9 cellular contexts compared by ENCODE assay signal in the genomic region with DNA sequence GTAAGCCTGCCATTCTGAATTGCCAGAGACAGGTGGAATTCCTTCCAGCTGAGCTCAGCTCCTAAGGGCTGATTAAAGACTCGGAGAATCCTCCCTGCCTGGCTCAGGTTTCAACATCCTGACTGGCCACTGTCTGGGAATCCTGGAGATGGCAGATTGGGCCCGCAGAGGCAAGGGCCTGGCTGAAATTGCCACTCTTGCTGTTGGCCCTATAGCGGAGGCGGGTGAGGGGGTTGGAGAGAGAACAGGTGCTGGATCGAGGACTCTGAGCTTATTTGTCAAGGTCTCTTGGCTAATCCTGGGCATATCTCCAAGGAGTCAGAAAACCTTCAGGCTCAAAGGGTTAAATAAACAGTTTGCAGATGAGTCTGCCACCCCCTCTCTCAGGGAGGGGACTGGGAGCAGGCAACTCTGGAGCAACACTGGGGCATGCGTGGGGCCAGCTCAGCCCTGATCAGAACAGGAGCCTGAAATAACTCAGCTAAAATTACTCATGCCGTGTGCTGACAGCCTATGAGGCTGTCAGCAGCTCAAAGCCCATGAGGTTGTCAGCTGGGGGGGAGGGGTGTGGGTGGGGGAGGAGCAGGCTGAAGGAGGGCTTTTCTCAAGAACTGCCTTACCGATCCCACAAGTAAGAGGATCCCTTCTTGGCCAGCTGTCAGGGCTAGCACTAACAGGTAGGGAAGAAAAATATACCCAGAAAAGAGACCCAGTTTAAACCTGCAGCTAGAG. TPM values are rescaled to one million over a fixed set of nuclear protein-coding genes. Genes with fewer than 3 reads are reported as not detected.
DNase-seq lines count a peak whose midpoint lies in the region; ATAC-seq and TF ChIP-seq lines count a peak whose summit lies in the region.
"Had no signal": no experiment of that assay in that cellular context is flagged by ENCODE, and none has a peak within 500 bp of the region (broad histone marks: within the 10 kb centered on the region; RNA-seq: fewer than 3 reads in every experiment).

No MANE protein-coding gene starts in this region.

- no peak overlapping the region for H3K4me3 ChIP-seq in trophoblast cell (ENCODE audit: low read depth, low read length)

- peak overlapping the region; percentile 45 for H2BK12ac ChIP-seq in trophoblast cell (ENCODE audit: low read length)

- peaks cover 18% of the 10 kb centered on the region for H3K4me1 Mint-ChIP-seq in CD14-positive monocyte

- DNase-seq in DMS53 treated with DMSO at 0.1 percent for 48 hours (lab: John Stamatoyannopoulos, UW; ENCODE audit: unreplicated experiment) (peak; percentile 60), SK-N-DZ (ENCODE audit: low spot score) (peak; percentile 43), fibroblast of the conjunctiva (ENCODE audit: low read depth) (peak; percentile 78), trophoblast cell (peak; percentile 97 to 98), GM19240 (ENCODE audit: insufficient read length, low spot score) (no peak), CD14-positive monocyte (ENCODE audit: low spot score) (no peak)

- peaks cover 5% of the 10 kb centered on the region for H3K9me3 ChIP-seq in trophoblast cell (ENCODE audit: insufficient read depth, low read depth, low read length)

- H3K27ac Mint-ChIP-seq in CD14-positive monocyte: peak overlapping the region in 1 of 7 donors; percentile 41
- H3K27ac Mint-ChIP-seq: IgD-negative memory B cell had no signal

- H3K4me2 ChIP-seq in trophoblast cell (ENCODE audit: low read length): peak overlapping the region; percentile 68

- H3K9me3 Mint-ChIP-seq in CD14-positive monocyte: peaks cover 0 to 5% (median 3%) of the 10 kb centered on the region in 7 donors

- H3K18ac ChIP-seq in trophoblast cell (ENCODE audit: low read length): no peak overlapping the region

- no peak overlapping the region for H2AFZ ChIP-seq in trophoblast cell (ENCODE audit: insufficient read depth, low read length, poor library complexity)

- WGBS in trophoblast cell (ENCODE audit: extremely low coverage, insufficient coverage, insufficient read length): no CpG with 5 or more reads among the region's 8 CpGs

- peaks cover 11% of the 10 kb centered on the region for H3K79me1 ChIP-seq in trophoblast cell (ENCODE audit: low read length)

- peaks cover 4% of the 10 kb centered on the region for H3K79me2 ChIP-seq in trophoblast cell (ENCODE audit: control insufficient read depth, insufficient read depth, low read length, poor library complexity)

- H4K91ac ChIP-seq in trophoblast cell (ENCODE audit: low read depth, low read length): no peak overlapping the region

- peaks cover 3 to 4% of the 10 kb centered on the region in 2 donors for H3K36me3 Mint-ChIP-seq in CD14-positive monocyte
- H3K36me3 Mint-ChIP-seq: IgD-negative memory B cell had no signal

- H3K14ac ChIP-seq in trophoblast cell (ENCODE audit: low read length): peak overlapping the region; percentile 24

- H3K27ac ChIP-seq in trophoblast cell (ENCODE audit: low read depth, low read length): peak overlapping the region; percentile 95

- peak overlapping the region; percentile 61 for H2BK5ac ChIP-seq in trophoblast cell (ENCODE audit: low read depth, low read length, poor library complexity)

- no peak overlapping the region for H3K9ac ChIP-seq in trophoblast cell (ENCODE audit: low read length)

- no peak overlapping the region for H3K23ac ChIP-seq in trophoblast cell (ENCODE audit: low read length)

- H3K27me3 ChIP-seq in trophoblast cell (ENCODE audit: insufficient read depth, low read length): no peaks in the 10 kb centered on the region

- H3K27me3 Mint-ChIP-seq in CD14-positive monocyte (ENCODE audit: low read depth in 3 of 3): peaks cover 45 to 63% (median 55%) of the 10 kb centered on the region in 3 donors

- H2BK120ac ChIP-seq in trophoblast cell (ENCODE audit: insufficient read depth, low read length, poor library complexity): peak overlapping the region; percentile 44

- intact Hi-C loops in CD14-positive monocyte (cut with micrococcal nuclease): no loop called here

- TF ChIP-seq EP300 in Ishikawa (IDR thresholded peaks at IDR 0.05; ENCODE audit: borderline replicate concordance): peak; percentile 72; the same call in 1 of the 2 replicates

- no peak overlapping the region for H4K12ac ChIP-seq in trophoblast cell (ENCODE audit: low read depth, low read length)

- H3K4ac ChIP-seq in trophoblast cell (ENCODE audit: low read depth, low read length): no peak overlapping the region

- ATAC-seq in GM19351 (IDR thresholded peaks at IDR 0.05; ENCODE audit: unreplicated experiment): no peak

- peaks cover 5 to 6% of the 10 kb centered on the region in 2 experiments for H3K36me3 ChIP-seq in trophoblast cell (ENCODE audit: control insufficient read depth in 1 of 2, insufficient read depth in 2 of 2, low read length in 2 of 2)

- H3K4me3 Mint-ChIP-seq in CD14-positive monocyte: no peak overlapping the region

- peak overlapping the region; percentile 8 for H4K8ac ChIP-seq in trophoblast cell (ENCODE audit: low read depth, low read length)

- TF ChIP-seq CTCF in CD14-positive monocyte (IDR thresholded peaks at IDR 0.05): no peak

- TF ChIP-seq RAD21 in Ishikawa (IDR thresholded peaks at IDR 0.05; ENCODE audit: low read depth): peak; percentile 20; the same call in 1 of the 2 replicates

- peaks cover 29 to 32% of the 10 kb centered on the region in 2 experiments for H3K4me1 ChIP-seq in trophoblast cell (ENCODE audit: control insufficient read depth in 1 of 2, insufficient read depth in 2 of 2, low read length in 2 of 2)

- no peak overlapping the region for H2AK5ac ChIP-seq in trophoblast cell (ENCODE audit: low read length)

TF ChIP-seq in Ishikawa, 13 proteins besides CTCF, POLR2A, EP300 and RAD21:
- TF ChIP-seq TAF1 (IDR thresholded peaks at IDR 0.05; ENCODE audit: low read depth): no peak
- TF ChIP-seq YY1 (IDR thresholded peaks at IDR 0.05; ENCODE audit: low read depth): peak; percentile 41; the same call in 1 of the 2 replicates
- TF ChIP-seq NFIC (IDR thresholded peaks at IDR 0.05): peak; percentile 27; the same call in 1 of the 2 replicates
- TF ChIP-seq EGR1 (IDR thresholded peaks at IDR 0.05): peak; percentile 66
- peak; percentile 43; the same call in 1 of the 2 replicates for TF ChIP-seq FOXM1 (IDR thresholded peaks at IDR 0.05; ENCODE audit: borderline replicate concordance, low read depth)
- TF ChIP-seq, protein P1, sequence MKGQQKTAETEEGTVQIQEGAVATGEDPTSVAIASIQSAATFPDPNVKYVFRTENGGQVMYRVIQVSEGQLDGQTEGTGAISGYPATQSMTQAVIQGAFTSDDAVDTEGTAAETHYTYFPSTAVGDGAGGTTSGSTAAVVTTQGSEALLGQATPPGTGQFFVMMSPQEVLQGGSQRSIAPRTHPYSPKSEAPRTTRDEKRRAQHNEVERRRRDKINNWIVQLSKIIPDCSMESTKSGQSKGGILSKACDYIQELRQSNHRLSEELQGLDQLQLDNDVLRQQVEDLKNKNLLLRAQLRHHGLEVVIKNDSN (IDR thresholded peaks at IDR 0.05): no peak
- TF ChIP-seq TEAD4 (IDR thresholded peaks at IDR 0.05): peak; percentile 81
- peak; percentile 82 for TF ChIP-seq TCF12 (IDR thresholded peaks at IDR 0.05; ENCODE audit: low read depth)
- TF ChIP-seq, protein P2, sequence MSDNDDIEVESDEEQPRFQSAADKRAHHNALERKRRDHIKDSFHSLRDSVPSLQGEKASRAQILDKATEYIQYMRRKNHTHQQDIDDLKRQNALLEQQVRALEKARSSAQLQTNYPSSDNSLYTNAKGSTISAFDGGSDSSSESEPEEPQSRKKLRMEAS (IDR thresholded peaks at IDR 0.05): peak; percentile 56
- no peak for TF ChIP-seq CEBPB (IDR thresholded peaks at IDR 0.05)

RNA-seq across cellular contexts. Expression of a gene that starts 14.7 kb away (rescaled TPM):
- polyA plus RNA-seq in SK-N-DZ (2014; cell fraction: cytosol; rRNA removed): not detected in 2 replicates
- not detected in 2 replicates for polyA plus RNA-seq in SK-N-DZ (2014; cell fraction: nucleus; rRNA removed)
- polyA plus RNA-seq in trophoblast cell (2013): not detected in 2 replicates
- not detected for polyA plus RNA-seq in CD14-positive monocyte
- polyA plus RNA-seq: IgD-negative memory B cell had no signal

RNA-seq across cellular contexts. Expression of a gene that starts 20.3 kb away (rescaled TPM):
- polyA plus RNA-seq in SK-N-DZ (2014; cell fraction: cytosol; rRNA removed): 0.28 and 1.1 TPM in 2 replicates
- 0.70 and 1.8 TPM in 2 replicates for polyA plus RNA-seq in SK-N-DZ (2014; cell fraction: nucleus; rRNA removed)
- polyA plus RNA-seq in trophoblast cell (2013): 3.2 and 3.3 TPM in 2 replicates
- polyA plus RNA-seq in CD14-positive monocyte: not detected
- polyA plus RNA-seq: IgD-negative memory B cell had no signal

RNA-seq across cellular contexts. Expression of a gene that starts 20.5 kb away (rescaled TPM):
- polyA plus RNA-seq in SK-N-DZ (2014; cell fraction: cytosol; rRNA removed): 0.18 and 0.46 TPM in 2 replicates
- polyA plus RNA-seq in SK-N-DZ (2014; cell fraction: nucleus; rRNA removed): 0.20 TPM in 1 of 2 replicates, not detected in the other
- 1.3 and 1.8 TPM in 2 replicates for polyA plus RNA-seq in trophoblast cell (2013)
- not detected for polyA plus RNA-seq in CD14-positive monocyte
- polyA plus RNA-seq: IgD-negative memory B cell had no signal

RNA-seq across cellular contexts. Expression of a gene that starts 26.9 kb away (rescaled TPM):
- 10.5 and 11.5 TPM in 2 replicates for polyA plus RNA-seq in SK-N-DZ (2014; cell fraction: cytosol; rRNA removed)
- 4.7 and 6.0 TPM in 2 replicates for polyA plus RNA-seq in SK-N-DZ (2014; cell fraction: nucleus; rRNA removed)
- polyA plus RNA-seq in trophoblast cell (2013): 40.9 and 41.2 TPM in 2 replicates
- polyA plus RNA-seq in CD14-positive monocyte: 10 to 100 TPM; 20.5 to 27.6 TPM

RNA-seq across cellular contexts. Expression of a gene that starts 44.3 kb away (rescaled TPM):
- polyA plus RNA-seq in SK-N-DZ (2014; cell fraction: cytosol; rRNA removed): 53.3 and 95.1 TPM in 2 replicates
- polyA plus RNA-seq in SK-N-DZ (2014; cell fraction: nucleus; rRNA removed): 53.4 and 56.1 TPM in 2 replicates
- 42.9 and 51.1 TPM in 2 replicates for polyA plus RNA-seq in trophoblast cell (2013)
- polyA plus RNA-seq in CD14-positive monocyte: not detected

Comparison
In these comparisons a context has a peak if more than half of its experiments do, and no peak if none do; other contexts are left out.
1. DNase-seq: peak in DMS53 treated with DMSO at 0.1 percent for 48 hours (single experiment), SK-N-DZ (single experiment), fibroblast of the conjunctiva (single experiment) and trophoblast cell (2 of 2); none in GM19240 (single experiment) and CD14-positive monocyte (single experiment).